8 cellular contexts compared by ENCODE assay signal in genomic region chr12:32400114-32400672, GRCh38. TPM values are rescaled to one million over a fixed set of nuclear protein-coding genes. Genes with fewer than 3 reads are reported as not detected.
DNase-seq lines count a peak whose midpoint lies in the region; ATAC-seq, FAIRE-seq and TF ChIP-seq lines count a peak whose summit lies in the region.

No MANE protein-coding gene starts in this region.

- 18% methylated on average over 15 of the region's 15 CpGs for WGBS in prostate gland

- no peaks in the 10 kb centered on the region for H3K4me1 ChIP-seq in prostate gland (replicated peaks)

- no peaks in the 10 kb centered on the region for H3K36me3 ChIP-seq in prostate gland

- no peak overlapping the region for H3K27ac Mint-ChIP-seq in activated CD4-positive, alpha-beta T cell treated with anti-CD3 and anti-CD28 coated beads for 36 hours
- H3K27ac Mint-ChIP-seq in T-helper 17 cell: no peak overlapping the region

- H3K27me3 Mint-ChIP-seq in activated CD4-positive, alpha-beta T cell treated with anti-CD3 and anti-CD28 coated beads for 36 hours: peaks cover 40% of the 10 kb centered on the region
- peaks cover 37% of the 10 kb centered on the region for H3K27me3 Mint-ChIP-seq in T-helper 17 cell

- H3K4me1 Mint-ChIP-seq in activated CD4-positive, alpha-beta T cell treated with anti-CD3 and anti-CD28 coated beads for 36 hours: peaks cover 6% of the 10 kb centered on the region
- peaks cover 7% of the 10 kb centered on the region for H3K4me1 Mint-ChIP-seq in T-helper 17 cell

- no peak for ATAC-seq in activated CD4-positive, alpha-beta T cell treated with anti-CD3 and anti-CD28 coated beads for 36 hours
- no peak for ATAC-seq in T-helper 17 cell

- H3K27ac ChIP-seq in prostate gland: peak overlapping the region; percentile 91 to 92

- H3K9me3 Mint-ChIP-seq in activated CD4-positive, alpha-beta T cell treated with anti-CD3 and anti-CD28 coated beads for 36 hours (ENCODE audit: low read depth): no peaks in the 10 kb centered on the region

- peak overlapping the region; percentile 48 for H3K4me3 Mint-ChIP-seq in activated CD4-positive, alpha-beta T cell treated with anti-CD3 and anti-CD28 coated beads for 36 hours
- peak overlapping the region; percentile 79 for H3K4me3 Mint-ChIP-seq in T-helper 17 cell

- H3K27me3 ChIP-seq in prostate gland (replicated peaks; ENCODE audit: insufficient read depth): no peaks in the 10 kb centered on the region

- DNase-seq in activated CD4-positive, alpha-beta T cell treated with anti-CD3 and anti-CD28 coated beads for 36 hours: no peak
- DNase-seq in activated CD4-positive, alpha-beta T cell treated with anti-CD3 and anti-CD28 coated beads for 48 hours: no peak
- no peak for DNase-seq in T-helper 17 cell
- peak; percentile 27 for DNase-seq in glomerular visceral epithelial cell (ENCODE audit: extremely low spot score)
- peak; percentile 28 for DNase-seq in prostate gland (ENCODE audit: low spot score)
- DNase-seq in AG08395 (ENCODE audit: low spot score): no peak
- DNase-seq in GM19239 (ENCODE audit: insufficient read length, low spot score): no peak
- DNase-seq in OCI-M1 (lab: John Stamatoyannopoulos, UW): no peak

- peak overlapping the region; percentile 62 to 76 for H3K4me3 ChIP-seq in prostate gland

- POLR2A ChIA-PET in activated CD4-positive, alpha-beta T cell treated with anti-CD3 and anti-CD28 coated beads for 36 hours (lab: Charles Lee): no interaction called here

- H3K9me3 ChIP-seq in T-helper 17 cell (ENCODE audit: control insufficient read depth, low read length, poor library complexity, severe bottlenecking): no peaks in the 10 kb centered on the region
- H3K9me3 ChIP-seq in prostate gland: no peaks in the 10 kb centered on the region

- no peak for FAIRE-seq in GM19239 (lab: Jason Lieb, UNC)

- no peaks in the 10 kb centered on the region for H3K36me3 Mint-ChIP-seq in activated CD4-positive, alpha-beta T cell treated with anti-CD3 and anti-CD28 coated beads for 36 hours (ENCODE audit: low read depth)
- no peaks in the 10 kb centered on the region for H3K36me3 Mint-ChIP-seq in T-helper 17 cell (ENCODE audit: low read depth)

- intact Hi-C loops in activated CD4-positive, alpha-beta T cell treated with anti-CD3 and anti-CD28 coated beads for 36 hours (cut with DNase I, micrococcal nuclease): no loop called here
- intact Hi-C loops in prostate gland (cut with DNase I): no loop called here

- no peak for TF ChIP-seq POLR2A in prostate gland (IDR thresholded peaks at IDR 0.05)

- CTCF ChIA-PET in activated CD4-positive, alpha-beta T cell treated with anti-CD3 and anti-CD28 coated beads for 36 hours (lab: Charles Lee): interaction anchor here (0.7 to 1.6 kb wide), 3 partner anchors 9 to 222 kb away, joined by 3 to 5 read pairs (median 3); no protein-coding TSS in a partner anchor

- no peak for TF ChIP-seq CTCF in prostate gland (IDR thresholded peaks at IDR 0.05)

RNA-seq across cellular contexts. Expression of gene FGD4, which starts 0.8 kb away (rescaled TPM):
- total RNA-seq in activated CD4-positive, alpha-beta T cell treated with anti-CD3 and anti-CD28 coated beads for 36 hours: under 1 TPM in 1 of 2 experiments, not detected in 1; 0.07 TPM
- total RNA-seq in T-helper 17 cell (under 1 TPM; 0.91 to 0.94 TPM), prostate gland (10 to 100 TPM; 24.3 to 49.3 TPM)

Comparison
In these comparisons a context has a peak if more than half of its experiments do, and no peak if none do; other contexts are left out.
1. DNase-seq: peak in glomerular visceral epithelial cell (single experiment) and prostate gland (single experiment); none in activated CD4-positive, alpha-beta T cell treated with anti-CD3 and anti-CD28 coated beads for 36 hours (single experiment), activated CD4-positive, alpha-beta T cell treated with anti-CD3 and anti-CD28 coated beads for 48 hours (single experiment), T-helper 17 cell (0 of 3), AG08395 (single experiment), GM19239 (single experiment) and OCI-M1 (single experiment).
2. RNA of gene FGD4, which starts 0.8 kb away (total RNA-seq): 24.3 to 49.3 TPM in prostate gland; 0.91 to 0.94 TPM in T-helper 17 cell and 0.07 TPM in activated CD4-positive, alpha-beta T cell treated with anti-CD3 and anti-CD28 coated beads for 36 hours; every median in the first group is over 10 times any median in the second.